Comparison of ENCODE assay signal across 8 cellular contexts in the genomic region with DNA sequence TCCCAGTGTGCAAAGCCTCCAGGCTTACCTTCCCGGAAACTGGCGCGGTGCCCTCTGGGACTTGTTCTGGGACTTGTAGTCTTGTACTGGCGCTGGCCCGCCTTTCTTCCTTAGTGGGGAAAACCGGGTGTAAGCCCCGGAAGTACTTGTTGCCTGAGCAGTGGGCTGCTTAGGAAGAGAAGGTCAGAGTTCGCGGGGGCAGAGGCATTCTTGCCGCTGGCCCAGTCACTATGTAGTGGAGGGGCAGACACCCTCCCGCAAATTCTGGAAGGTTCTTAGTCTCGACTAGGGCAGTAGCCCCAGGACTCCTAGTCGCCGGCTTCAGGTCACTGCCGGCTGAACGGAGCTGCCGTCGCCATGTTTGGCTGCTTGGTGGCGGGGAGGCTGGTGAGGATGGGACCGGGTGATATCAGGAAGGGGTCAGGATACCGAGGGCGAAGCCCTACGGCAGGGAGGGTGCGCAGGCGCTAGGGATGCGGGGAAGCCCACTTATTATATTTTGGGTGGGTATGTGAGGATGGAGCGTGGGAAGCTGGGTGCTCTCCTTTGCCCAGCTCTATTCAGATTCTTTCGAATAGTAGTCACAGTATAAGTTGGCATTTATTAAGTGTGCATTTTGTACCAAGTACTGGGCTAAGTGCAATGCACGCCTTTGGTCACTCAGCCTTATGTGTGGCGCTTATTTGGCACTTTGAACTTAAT. TPM values are rescaled to one million over a fixed set of nuclear protein-coding genes. Genes with fewer than 3 reads are reported as not detected.
DNase-seq lines count a peak whose midpoint lies in the region; ATAC-seq and TF ChIP-seq lines count a peak whose summit lies in the region.

HIKESHI (plus strand) TSS at position 149 of the 702 bp plus-strand sequence; CDS start at position 358, 209 bp downstream.

- H3K9me3 ChIP-seq in fibroblast of lung (ENCODE audit: control insufficient read depth, insufficient read depth, low read depth, low read length) = no peaks in the 10 kb centered on the region
- H3K9me3 ChIP-seq in naive thymus-derived CD4-positive, alpha-beta T cell (ENCODE audit: control insufficient read depth in 2 of 3, low read length in 3 of 3) = no peaks in the 10 kb centered on the region

- peak; percentile 99 for ATAC-seq in activated T-helper 17 cell treated with anti-CD3 and anti-CD28 coated beads, Interleukin-2, amount 50 U/mL, for 72 hours (replicated peaks)
- peak; percentile 100 for ATAC-seq in naive thymus-derived CD4-positive, alpha-beta T cell
- peak; percentile 98 to 99 for ATAC-seq in stimulated activated naive B cell treated with anti-CD40 and anti-IgM and Interleukin-4, amounts not matched to agents 10 μg/mL and 1 μg/mL and 100 μg/mL, for 72 hours (replicated peaks)

- peak within 1 kb of the TSS; percentile 81 for H2AFZ ChIP-seq in fibroblast of lung (ENCODE audit: low read length)

- H4K20me1 ChIP-seq in fibroblast of lung (ENCODE audit: control insufficient read depth, extremely low read depth, insufficient read depth, low read length) = no peaks in the 10 kb centered on the region

- H3K4me3 Mint-ChIP-seq in activated T-helper 17 cell treated with anti-CD3 and anti-CD28 coated beads, Interleukin-2, amount 50 U/mL, for 72 hours = peak within 1 kb of the TSS; percentile 100
- peak within 1 kb of the TSS; percentile 95 to 100 (median 100) for H3K4me3 Mint-ChIP-seq in naive thymus-derived CD4-positive, alpha-beta T cell
- H3K4me3 Mint-ChIP-seq in stimulated activated naive B cell treated with anti-CD40 and anti-IgM and Interleukin-4, amounts not matched to agents 10 μg/mL and 1 μg/mL and 100 μg/mL, for 72 hours = peak within 1 kb of the TSS; percentile 96 to 99

- H3K4me3 ChIP-seq in LNCaP clone FGC (ENCODE audit: low read depth, low read length) = peak within 1 kb of the TSS; percentile 98
- peak within 1 kb of the TSS; percentile 85 to 95 (median 90) for H3K4me3 ChIP-seq in fibroblast of lung (replicated peaks in 1 of 4; ENCODE audit: control extremely low read depth in 1 of 4, insufficient read depth in 1 of 4, low read depth in 3 of 4, low read length in 4 of 4)
- peak within 1 kb of the TSS; percentile 96 for H3K4me3 ChIP-seq in naive thymus-derived CD4-positive, alpha-beta T cell (ENCODE audit: low read length)

- TF ChIP-seq CTCF in LNCaP clone FGC (IDR thresholded peaks at IDR 0.05; ENCODE audit: control insufficient read depth, extremely low read depth, insufficient read depth) (no peak), RWPE1 (conservative IDR thresholded peaks at IDR 0.05; ENCODE audit: low read depth) (no peak), fibroblast of lung (conservative IDR thresholded peaks at IDR 0.05 in 1 of 2, IDR thresholded peaks at IDR 0.05 in 1 of 2; ENCODE audit: low read depth in 1 of 2, low read length in 2 of 2) (no peak)

- no peaks in the 10 kb centered on the region for H3K9me3 Mint-ChIP-seq in activated T-helper 17 cell treated with anti-CD3 and anti-CD28 coated beads, Interleukin-2, amount 50 U/mL, for 72 hours
- no peaks in the 10 kb centered on the region for H3K9me3 Mint-ChIP-seq in naive thymus-derived CD4-positive, alpha-beta T cell
- H3K9me3 Mint-ChIP-seq in stimulated activated naive B cell treated with anti-CD40 and anti-IgM and Interleukin-4, amounts not matched to agents 10 μg/mL and 1 μg/mL and 100 μg/mL, for 72 hours = no peaks in the 10 kb centered on the region

- H3K27ac ChIP-seq in RWPE1 (peak within 1 kb of the TSS; percentile 78), fibroblast of lung (ENCODE audit: insufficient read depth, low read length) (peak within 1 kb of the TSS; percentile 81)
- H3K27ac ChIP-seq in naive thymus-derived CD4-positive, alpha-beta T cell (ENCODE audit: low read depth, low read length) = peak within 1 kb of the TSS; percentile 86

- POLR2A ChIA-PET in RWPE1 (lab: Yijun Ruan, JAX; ENCODE audit: low non-redundant PET) = no interaction called here
- POLR2A ChIA-PET in naive thymus-derived CD4-positive, alpha-beta T cell (lab: Charles Lee) = interaction anchor here (0.7 to 2.3 kb wide), 5 partner anchors 36 to 674 kb away, joined by 3 to 11 read pairs (median 3); partner anchors contain the start of genes EED, PICALM, TMEM126A and TMEM126B

- H3K79me2 ChIP-seq in fibroblast of lung (ENCODE audit: control insufficient read depth, insufficient read depth, low read length) = peaks cover 28% of the 10 kb centered on the region

- CTCF ChIA-PET in RWPE1 (lab: Yijun Ruan, JAX) = interaction anchor here (0.6 to 1.0 kb wide), 2 partner anchors 14 to 24 kb away, joined by 3 to 6 read pairs; no protein-coding TSS in a partner anchor
- CTCF ChIA-PET in naive thymus-derived CD4-positive, alpha-beta T cell (lab: Charles Lee) = no interaction called here

- H3K4me2 ChIP-seq in fibroblast of lung (ENCODE audit: extremely low read depth, insufficient read depth, low read length) = peak within 1 kb of the TSS; percentile 81

- intact Hi-C loops in naive thymus-derived CD4-positive, alpha-beta T cell (cut with micrococcal nuclease) = loop anchor here (1.0 to 10.0 kb wide), 12 partner anchors 9 to 733 kb away; partner anchors contain the start of genes EED (in 2 of the 2), PICALM (in 2 of the 2), TMEM126A (in 2 of the 2) and TMEM126B (in 2 of the 2)

- peaks cover 15% of the 10 kb centered on the region for H3K4me1 Mint-ChIP-seq in activated T-helper 17 cell treated with anti-CD3 and anti-CD28 coated beads, Interleukin-2, amount 50 U/mL, for 72 hours
- H3K4me1 Mint-ChIP-seq in naive thymus-derived CD4-positive, alpha-beta T cell = peaks cover 4 to 37% (median 32%) of the 10 kb centered on the region in 7 donors
- peaks cover 6 to 14% of the 10 kb centered on the region in 2 donors for H3K4me1 Mint-ChIP-seq in stimulated activated naive B cell treated with anti-CD40 and anti-IgM and Interleukin-4, amounts not matched to agents 10 μg/mL and 1 μg/mL and 100 μg/mL, for 72 hours

- H3K27me3 ChIP-seq in fibroblast of lung (ENCODE audit: control insufficient read depth, insufficient read depth, low read length) = no peaks in the 10 kb centered on the region
- no peaks in the 10 kb centered on the region for H3K27me3 ChIP-seq in naive thymus-derived CD4-positive, alpha-beta T cell (ENCODE audit: control insufficient read depth in 2 of 2, insufficient read depth in 2 of 2, low read length in 2 of 2)

- peak within 1 kb of the TSS; percentile 82 for H3K9ac ChIP-seq in fibroblast of lung (ENCODE audit: insufficient read depth, low read length)

- peak within 1 kb of the TSS; percentile 100 for H3K27ac Mint-ChIP-seq in activated T-helper 17 cell treated with anti-CD3 and anti-CD28 coated beads, Interleukin-2, amount 50 U/mL, for 72 hours
- peak within 1 kb of the TSS; percentile 92 to 100 (median 97) for H3K27ac Mint-ChIP-seq in naive thymus-derived CD4-positive, alpha-beta T cell
- peak within 1 kb of the TSS; percentile 97 for H3K27ac Mint-ChIP-seq in stimulated activated naive B cell treated with anti-CD40 and anti-IgM and Interleukin-4, amounts not matched to agents 10 μg/mL and 1 μg/mL and 100 μg/mL, for 72 hours

- H3K36me3 ChIP-seq in fibroblast of lung (ENCODE audit: control insufficient read depth, insufficient read depth, low read length) = no peaks in the 10 kb centered on the region
- H3K36me3 ChIP-seq in naive thymus-derived CD4-positive, alpha-beta T cell (ENCODE audit: control insufficient read depth in 2 of 3, insufficient read depth in 3 of 3, low read length in 3 of 3) = peaks cover 0 to 4% (median 0%) of the 10 kb centered on the region in 3 experiments

- H3K27me3 Mint-ChIP-seq in activated T-helper 17 cell treated with anti-CD3 and anti-CD28 coated beads, Interleukin-2, amount 50 U/mL, for 72 hours = no peaks in the 10 kb centered on the region
- H3K27me3 Mint-ChIP-seq in naive thymus-derived CD4-positive, alpha-beta T cell = peaks cover 0 to 8% (median 0%) of the 10 kb centered on the region in 5 donors
- H3K27me3 Mint-ChIP-seq in stimulated activated naive B cell treated with anti-CD40 and anti-IgM and Interleukin-4, amounts not matched to agents 10 μg/mL and 1 μg/mL and 100 μg/mL, for 72 hours = no peaks in the 10 kb centered on the region

- peaks cover 25% of the 10 kb centered on the region for H3K36me3 Mint-ChIP-seq in activated T-helper 17 cell treated with anti-CD3 and anti-CD28 coated beads, Interleukin-2, amount 50 U/mL, for 72 hours (ENCODE audit: low read depth)
- H3K36me3 Mint-ChIP-seq in naive thymus-derived CD4-positive, alpha-beta T cell = peaks cover 0 to 4% (median 3%) of the 10 kb centered on the region in 5 donors
- H3K36me3 Mint-ChIP-seq in stimulated activated naive B cell treated with anti-CD40 and anti-IgM and Interleukin-4, amounts not matched to agents 10 μg/mL and 1 μg/mL and 100 μg/mL, for 72 hours = peaks cover 7 to 8% of the 10 kb centered on the region in 2 donors

- H3K4me1 ChIP-seq in fibroblast of lung (ENCODE audit: control insufficient read depth, extremely low read depth, insufficient read depth, low read length) = no peaks in the 10 kb centered on the region
- H3K4me1 ChIP-seq in naive thymus-derived CD4-positive, alpha-beta T cell (ENCODE audit: control insufficient read depth in 2 of 2, insufficient read depth in 2 of 2, low read length in 2 of 2) = peaks cover 10 to 13% of the 10 kb centered on the region in 2 donors

- DNase-seq in Daoy (ENCODE audit: low read depth) (peak; percentile 97), GOT3 (lab: John Stamatoyannopoulos, UW) (peak; percentile 69), LNCaP clone FGC (ENCODE audit: low read depth) (peak; percentile 96), RWPE1 (ENCODE audit: low spot score) (peak; percentile 95), fibroblast of lung (ENCODE audit: low read depth in 2 of 2) (peak; percentile 98)
- DNase-seq in naive thymus-derived CD4-positive, alpha-beta T cell = peak; percentile 70 to 92 (median 81)
- peak; percentile 88 for DNase-seq in stimulated activated naive B cell treated with anti-CD40 and anti-IgM and Interleukin-4, amounts not matched to agents 10 μg/mL and 1 μg/mL and 100 μg/mL, for 72 hours

RNA-seq across cellular contexts. Expression of gene HIKESHI, which starts in this region (rescaled TPM):
- 69.9 and 70.3 TPM in 2 replicates for total RNA-seq in Daoy (2014; rRNA removed; shearing (Covaris generic))
- 10 to 100 TPM; 36.2 to 48.1 TPM for total RNA-seq in activated T-helper 17 cell treated with anti-CD3 and anti-CD28 coated beads, Interleukin-2, amount 50 U/mL, for 72 hours
- total RNA-seq in fibroblast of lung = 73.2 and 74.3 TPM in 2 replicates
- 63.0 and 64.1 TPM in 2 replicates for polyA plus RNA-seq in fibroblast of lung
- polyA plus RNA-seq in fibroblast of lung (2012) = 65.4 and 70.6 TPM in 2 replicates
- polyA minus RNA-seq in fibroblast of lung (ENCODE audit: low replicate concordance) = 60.9 and 116 TPM in 2 replicates
- 10 to 100 TPM; 16.7 to 38.4 (median 29.5) TPM for total RNA-seq in naive thymus-derived CD4-positive, alpha-beta T cell
- 10 to 100 TPM; 80.3 to 88.7 TPM for polyA plus RNA-seq in naive thymus-derived CD4-positive, alpha-beta T cell

Comparison
In these comparisons a context has a peak if more than half of its experiments do, and no peak if none do; other contexts are left out.
1. Peak in every context shown above with its lines: DNase-seq, ATAC-seq, H3K4me3 ChIP-seq and H3K27ac ChIP-seq.